8 cellular contexts compared by ENCODE assay signal in the genomic region with DNA sequence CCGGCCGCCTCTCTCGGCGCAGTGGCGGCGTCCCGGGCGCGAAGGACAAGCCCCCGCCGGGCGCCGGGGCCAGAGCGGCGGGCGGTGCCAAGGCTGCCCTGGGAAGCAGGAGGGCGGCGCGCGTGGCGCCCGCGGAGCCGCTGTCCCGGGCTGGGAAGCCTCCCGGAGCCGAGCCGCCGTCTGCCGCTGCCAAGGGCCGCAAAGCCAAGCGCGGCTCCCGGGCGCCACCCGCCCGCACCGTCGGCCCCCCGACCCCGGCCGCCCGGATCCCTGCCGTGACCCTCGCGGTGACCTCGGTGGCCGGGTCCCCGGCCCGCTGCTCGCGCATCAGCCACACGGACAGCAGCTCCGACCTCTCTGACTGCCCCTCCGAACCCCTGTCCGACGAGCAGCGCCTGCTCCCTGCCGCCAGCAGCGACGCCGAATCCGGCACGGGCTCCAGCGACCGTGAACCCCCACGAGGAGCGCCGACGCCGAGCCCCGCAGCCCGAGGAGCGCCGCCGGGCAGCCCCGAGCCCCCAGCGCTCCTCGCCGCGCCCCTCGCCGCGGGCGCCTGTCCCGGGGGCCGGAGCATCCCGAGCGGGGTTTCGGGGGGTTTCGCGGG. TPM values are rescaled to one million over a fixed set of nuclear protein-coding genes. Genes with fewer than 3 reads are reported as not detected.
DNase-seq lines count a peak whose midpoint lies in the region; ATAC-seq and TF ChIP-seq lines count a peak whose summit lies in the region.

No MANE protein-coding gene starts in this region.

- WGBS in esophagus squamous epithelium, 2 donors, result no CpG with 5 or more reads among the region's 92 CpGs

- no peak for TF ChIP-seq CTCF in esophagus squamous epithelium (IDR thresholded peaks at IDR 0.05)

- no peaks in the 10 kb centered on the region for H3K9me3 ChIP-seq in BLaER1 treated with 17β-estradiol and CSF1 and Interleukin-3, amounts not matched to agents 10 nM and 100 nM (replicated peaks in 1 of 11)
- H3K9me3 ChIP-seq in SJSA1 (replicated peaks), result 0 out of 2 replicates have a peak, but pooled peaks cover 2% of the 10 kb centered on the region
- no peaks in the 10 kb centered on the region for H3K9me3 ChIP-seq in esophagus squamous epithelium
- no peaks in the 10 kb centered on the region for H3K9me3 ChIP-seq in neuron (ENCODE audit: low read length)

- H2AFZ ChIP-seq in neuron (ENCODE audit: low read depth, low read length), result peak overlapping the region; percentile 93

- H3K4me1 ChIP-seq in BLaER1 treated with 17β-estradiol and CSF1 and Interleukin-3, amounts not matched to agents 10 nM and 100 nM, result peaks cover 50 to 70% (median 60%) of the 10 kb centered on the region in 10 experiments
- peaks cover 57% of the 10 kb centered on the region for H3K4me1 ChIP-seq in SJSA1 (replicated peaks)
- H3K4me1 ChIP-seq in esophagus squamous epithelium, result peaks cover 20 to 45% (median 21%) of the 10 kb centered on the region in 3 donors
- H3K4me1 ChIP-seq in neuron (ENCODE audit: insufficient read depth, low read length), result peaks cover 10% of the 10 kb centered on the region

- peak; percentile 4 for ATAC-seq in GM21526 (IDR thresholded peaks at IDR 0.05; ENCODE audit: low FRiP score, unreplicated experiment)
- no peak for ATAC-seq in GM21737 (IDR thresholded peaks at IDR 0.05; ENCODE audit: unreplicated experiment)

- H3K27me3 ChIP-seq in BLaER1 treated with 17β-estradiol and CSF1 and Interleukin-3, amounts not matched to agents 10 nM and 100 nM, result peaks cover 20 to 54% (median 23%) of the 10 kb centered on the region in 11 experiments
- H3K27me3 ChIP-seq in SJSA1 (replicated peaks) (no peaks in the 10 kb centered on the region), esophagus squamous epithelium (peaks cover 0 to 29% (median 0%) of the 10 kb centered on the region in 4 donors), neuron (ENCODE audit: insufficient read depth, low read length) (peaks cover 9% of the 10 kb centered on the region)

- intact Hi-C loops in esophagus squamous epithelium (cut with DNase I), result no loop called here

- H3K9ac ChIP-seq in BLaER1 treated with 17β-estradiol and CSF1 and Interleukin-3, amounts not matched to agents 10 nM and 100 nM, result peak overlapping the region; percentile 69 to 91 (median 82)

- H3K36me3 ChIP-seq in BLaER1 treated with 17β-estradiol and CSF1 and Interleukin-3, amounts not matched to agents 10 nM and 100 nM, result peaks cover 0 to 8% (median 0%) of the 10 kb centered on the region in 11 experiments; a peak in 2 of 22 replicates
- H3K36me3 ChIP-seq in SJSA1 (peaks cover 41% of the 10 kb centered on the region), esophagus squamous epithelium (no peaks in the 10 kb centered on the region), neuron (ENCODE audit: insufficient read depth, low read length) (no peaks in the 10 kb centered on the region)

- DNase-seq in SJSA1 (ENCODE audit: low read depth in 1 of 2, low spot score in 2 of 2), result peak in 1 of 2 experiments; percentile 11
- no peak for DNase-seq in esophagus squamous epithelium (lab: John Stamatoyannopoulos, UW)
- DNase-seq in DMS153 (lab: John Stamatoyannopoulos, UW), result no peak
- no peak for DNase-seq in SKM-1 (lab: John Stamatoyannopoulos, UW; ENCODE audit: unreplicated experiment)

- peak overlapping the region; percentile 72 to 95 (median 82) for H3K4me3 ChIP-seq in BLaER1 treated with 17β-estradiol and CSF1 and Interleukin-3, amounts not matched to agents 10 nM and 100 nM
- H3K4me3 ChIP-seq in SJSA1, result peak overlapping the region; percentile 92
- H3K4me3 ChIP-seq in esophagus squamous epithelium, result peak overlapping the region; percentile 58 to 88 (median 70)
- H3K4me3 ChIP-seq in neuron (ENCODE audit: low read length), result peak overlapping the region; percentile 61

- H3K27ac ChIP-seq in BLaER1 treated with 17β-estradiol and CSF1 and Interleukin-3, amounts not matched to agents 10 nM and 100 nM, result peak overlapping the region in 9 of 11 experiments; percentile 64 to 82 (median 79); a peak in 19 of 22 replicates
- H3K27ac ChIP-seq in SJSA1 (no peak overlapping the region; the same call in 1 of the 2 replicates), esophagus squamous epithelium (peak overlapping the region; percentile 57 to 95 (median 88))

- TF ChIP-seq POLR2A in esophagus squamous epithelium (IDR thresholded peaks at IDR 0.05), result no peak

- peaks cover 0 to 61% (median 10%) of the 10 kb centered on the region in 11 experiments; a peak in 12 of 22 replicates for H4K20me1 ChIP-seq in BLaER1 treated with 17β-estradiol and CSF1 and Interleukin-3, amounts not matched to agents 10 nM and 100 nM

- H3K4me2 ChIP-seq in BLaER1 treated with 17β-estradiol and CSF1 and Interleukin-3, amounts not matched to agents 10 nM and 100 nM, result peak overlapping the region; percentile 85 to 100 (median 95)

RNA-seq across cellular contexts. Expression of gene MTCL1, which starts 0.7 kb away (rescaled TPM):
- 36.7 and 47.7 TPM in 2 replicates for total RNA-seq in SJSA1 (2014; rRNA removed; shearing (Covaris generic))
- 10 to 100 TPM in 1 of 4 donors, 1 to 10 TPM in 3; 6.5 to 16.4 (median 7.9) TPM for total RNA-seq in esophagus squamous epithelium
